In the genomic region with DNA sequence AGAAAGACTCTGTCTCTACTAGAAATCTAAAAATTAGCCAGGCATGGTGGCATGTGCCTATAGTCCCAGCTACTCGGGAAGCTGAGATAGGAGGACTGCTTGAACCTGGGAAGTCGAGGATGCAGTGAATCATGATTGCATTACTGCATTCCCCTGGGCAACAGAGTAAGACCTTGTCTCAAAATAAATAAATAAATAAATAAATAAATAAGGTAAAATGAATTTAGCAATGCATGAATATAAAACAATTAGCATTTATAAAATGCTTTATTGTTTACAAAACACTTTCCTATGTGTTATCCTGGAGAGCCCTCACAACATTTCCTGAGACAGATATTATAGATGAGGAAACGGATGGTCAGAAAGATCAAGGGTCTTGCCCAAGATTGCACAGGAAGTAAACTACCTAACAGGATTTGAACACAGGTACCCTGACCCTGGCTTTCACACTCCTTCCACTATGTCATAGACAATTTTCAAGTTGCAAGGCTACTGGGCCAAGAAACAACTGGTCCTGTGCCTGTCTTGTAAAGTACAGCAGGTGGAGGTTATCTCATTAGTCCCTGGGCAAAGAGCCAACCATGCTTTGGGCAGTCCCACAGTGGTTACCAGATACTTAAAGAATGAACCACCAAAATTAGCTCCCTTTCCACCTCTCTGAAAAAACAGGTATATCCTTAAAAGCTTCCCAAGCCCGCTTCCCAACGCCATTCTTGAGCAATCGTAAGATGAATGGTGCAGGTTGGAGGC, we compare ENCODE assay signal across 1 cellular context.
A peak's percentile ranks its signal among the peaks of the same experiment; 100 is the strongest.
TF ChIP-seq lines count a peak whose summit lies in the region.

No MANE protein-coding gene starts in this region.

TF ChIP-seq in HEK293, 187 proteins besides CTCF, POLR2A, EP300 and RAD21 (continued from another document):
- TF ChIP-seq, protein P1, sequence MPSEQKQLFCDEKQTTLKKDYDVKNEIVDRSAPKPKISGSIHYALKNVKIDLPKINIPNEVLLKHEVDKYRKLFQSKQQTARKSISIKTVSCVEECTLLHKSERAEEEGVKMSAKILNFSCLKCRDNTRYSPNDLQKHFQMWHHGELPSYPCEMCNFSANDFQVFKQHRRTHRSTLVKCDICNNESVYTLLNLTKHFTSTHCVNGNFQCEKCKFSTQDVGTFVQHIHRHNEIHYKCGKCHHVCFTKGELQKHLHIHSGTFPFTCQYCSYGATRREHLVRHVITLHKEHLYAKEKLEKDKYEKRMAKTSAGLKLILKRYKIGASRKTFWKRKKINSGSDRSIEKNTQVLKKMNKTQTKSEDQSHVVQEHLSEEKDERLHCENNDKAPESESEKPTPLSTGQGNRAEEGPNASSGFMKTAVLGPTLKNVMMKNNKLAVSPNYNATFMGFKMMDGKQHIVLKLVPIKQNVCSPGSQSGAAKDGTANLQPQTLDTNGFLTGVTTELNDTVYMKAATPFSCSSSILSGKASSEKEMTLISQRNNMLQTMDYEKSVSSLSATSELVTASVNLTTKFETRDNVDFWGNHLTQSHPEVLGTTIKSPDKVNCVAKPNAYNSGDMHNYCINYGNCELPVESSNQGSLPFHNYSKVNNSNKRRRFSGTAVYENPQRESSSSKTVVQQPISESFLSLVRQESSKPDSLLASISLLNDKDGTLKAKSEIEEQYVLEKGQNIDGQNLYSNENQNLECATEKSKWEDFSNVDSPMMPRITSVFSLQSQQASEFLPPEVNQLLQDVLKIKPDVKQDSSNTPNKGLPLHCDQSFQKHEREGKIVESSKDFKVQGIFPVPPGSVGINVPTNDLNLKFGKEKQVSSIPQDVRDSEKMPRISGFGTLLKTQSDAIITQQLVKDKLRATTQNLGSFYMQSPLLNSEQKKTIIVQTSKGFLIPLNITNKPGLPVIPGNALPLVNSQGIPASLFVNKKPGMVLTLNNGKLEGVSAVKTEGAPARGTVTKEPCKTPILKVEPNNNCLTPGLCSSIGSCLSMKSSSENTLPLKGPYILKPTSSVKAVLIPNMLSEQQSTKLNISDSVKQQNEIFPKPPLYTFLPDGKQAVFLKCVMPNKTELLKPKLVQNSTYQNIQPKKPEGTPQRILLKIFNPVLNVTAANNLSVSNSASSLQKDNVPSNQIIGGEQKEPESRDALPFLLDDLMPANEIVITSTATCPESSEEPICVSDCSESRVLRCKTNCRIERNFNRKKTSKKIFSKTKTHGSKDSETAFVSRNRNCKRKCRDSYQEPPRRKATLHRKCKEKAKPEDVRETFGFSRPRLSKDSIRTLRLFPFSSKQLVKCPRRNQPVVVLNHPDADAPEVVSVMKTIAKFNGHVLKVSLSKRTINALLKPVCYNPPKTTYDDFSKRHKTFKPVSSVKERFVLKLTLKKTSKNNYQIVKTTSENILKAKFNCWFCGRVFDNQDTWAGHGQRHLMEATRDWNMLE (tag by site-specific recombination; conservative IDR thresholded peaks at IDR 0.05; ENCODE audit: low read depth) = peak; percentile 63
- TF ChIP-seq ZNF623 (tag by site-specific recombination; IDR thresholded peaks at IDR 0.05) = peak; percentile 42
- TF ChIP-seq ZNF585B (tag by site-specific recombination; IDR thresholded peaks at IDR 0.05) = no peak
- no peak for TF ChIP-seq ZNF548 (tag by site-specific recombination; IDR thresholded peaks at IDR 0.05)
- no peak for TF ChIP-seq ZNF266 (tag by site-specific recombination; IDR thresholded peaks at IDR 0.05; ENCODE audit: low read depth)
- 0 out of 2 replicates have a peak, but pooled peaks have one; percentile 35 for TF ChIP-seq ZBTB48 (tag by site-specific recombination; IDR thresholded peaks at IDR 0.05)
- 0 out of 2 replicates have a peak, but pooled peaks have one; percentile 9 for TF ChIP-seq ZNF140 (tag by site-specific recombination; IDR thresholded peaks at IDR 0.05)
- peak; percentile 37 for TF ChIP-seq ZNF510 (tag by site-specific recombination; IDR thresholded peaks at IDR 0.05; ENCODE audit: insufficient replicate concordance)
- no peak for TF ChIP-seq ZNF292 (tag by site-specific recombination; IDR thresholded peaks at IDR 0.05; ENCODE audit: borderline replicate concordance, low read depth)
- no peak for TF ChIP-seq ZXDB (tag by site-specific recombination; IDR thresholded peaks at IDR 0.05)
- TF ChIP-seq ZBTB20 (tag by site-specific recombination; IDR thresholded peaks at IDR 0.05) = no peak
- TF ChIP-seq GLIS1 (tag by site-specific recombination; IDR thresholded peaks at IDR 0.05) = no peak
- TF ChIP-seq ZBTB8A (tag by site-specific recombination; IDR thresholded peaks at IDR 0.05) = 0 out of 2 replicates have a peak, but pooled peaks have one; percentile 19
- TF ChIP-seq ZNF394 (tag by site-specific recombination; IDR thresholded peaks at IDR 0.05; ENCODE audit: borderline replicate concordance) = peak; percentile 56; the same call in 1 of the 2 replicates
